20 cellular contexts compared by ENCODE assay signal in genomic region chr15:82875411-82876003, GRCh38.
DNase-seq lines count a peak whose midpoint lies in the region; ATAC-seq and TF ChIP-seq lines count a peak whose summit lies in the region.
"Had no signal": no experiment of that assay in that cellular context is flagged by ENCODE, and none has a peak within 500 bp of the region (broad histone marks: within the 10 kb centered on the region; RNA-seq: fewer than 3 reads in every experiment).

No MANE protein-coding gene starts in this region.

- H2BK120ac ChIP-seq in neuronal stem cell (ENCODE audit: low read depth, low read length), result no peak overlapping the region

- in situ Hi-C loops in ACHN (cut with HindIII; ENCODE audit: low pct_ligation_motif_present, low pct_unique_long_range_greater_than_20kb, low sequenced_read_pairs), result no loop called here

- H3K14ac ChIP-seq in neuronal stem cell (ENCODE audit: low read length), result no peak overlapping the region

- H3K27me3 Mint-ChIP-seq in HFFc6 (ENCODE audit: insufficient read depth), result peaks cover 21% of the 10 kb centered on the region
- H3K27me3 Mint-ChIP-seq in activated naive CD4-positive, alpha-beta T cell treated with anti-CD3 and anti-CD28 coated beads for 36 hours (ENCODE audit: low read depth), result no peaks in the 10 kb centered on the region
- H3K27me3 Mint-ChIP-seq: activated CD4-positive, alpha-beta memory T cell treated with anti-CD3 and anti-CD28 coated beads for 36 hours; activated naive CD8-positive, alpha-beta T cell treated with anti-CD3 and anti-CD28 coated beads, Interleukin-2, amount 50 U/mL, for 24 hours; stimulated activated naive CD8-positive, alpha-beta T cell treated with anti-CD3 and anti-CD28 coated beads, Interleukin-15, Interleukin-2, amounts not matched to agents 100 ng/mL and 50 ng/mL, for 24 hours had no signal

- H2AFZ ChIP-seq in neuronal stem cell (ENCODE audit: low read length), result no peak overlapping the region

- no peak overlapping the region for H2AK5ac ChIP-seq in neuronal stem cell (ENCODE audit: low read depth, low read length)

- H3K4me3 Mint-ChIP-seq in HFFc6, result peak overlapping the region; percentile 31; the same call in 1 of the 2 replicates
- no peak overlapping the region for H3K4me3 Mint-ChIP-seq in activated naive CD4-positive, alpha-beta T cell treated with anti-CD3 and anti-CD28 coated beads for 36 hours
- H3K4me3 Mint-ChIP-seq: activated CD4-positive, alpha-beta memory T cell treated with anti-CD3 and anti-CD28 coated beads for 36 hours; activated naive CD8-positive, alpha-beta T cell treated with anti-CD3 and anti-CD28 coated beads, Interleukin-2, amount 50 U/mL, for 24 hours; activated T-cell treated with anti-CD3 and anti-CD28 coated beads, Interleukin-2, amount 50 U/mL, for 4 hours; stimulated activated naive CD8-positive, alpha-beta T cell treated with anti-CD3 and anti-CD28 coated beads, Interleukin-15, Interleukin-2, amounts not matched to agents 100 ng/mL and 50 ng/mL, for 24 hours had no signal

- H3K4me1 ChIP-seq in adipocyte (ENCODE audit: control insufficient read depth, insufficient read depth, low read length) (peaks cover 12% of the 10 kb centered on the region), neuronal stem cell (ENCODE audit: control insufficient read depth in 2 of 2, insufficient read depth in 1 of 2, low read depth in 1 of 2, low read length in 2 of 2) (no peaks in the 10 kb centered on the region)

- no peak overlapping the region for H3K18ac ChIP-seq in neuronal stem cell (ENCODE audit: low read length)

- intact Hi-C loops in activated naive CD4-positive, alpha-beta T cell treated with anti-CD3 and anti-CD28 coated beads for 36 hours (cut with micrococcal nuclease), result no loop called here

- no peaks in the 10 kb centered on the region for H3K36me3 Mint-ChIP-seq in HFFc6 (ENCODE audit: low read depth)
- H3K36me3 Mint-ChIP-seq in activated naive CD4-positive, alpha-beta T cell treated with anti-CD3 and anti-CD28 coated beads for 36 hours (ENCODE audit: low read depth), result no peaks in the 10 kb centered on the region
- H3K36me3 Mint-ChIP-seq: activated CD4-positive, alpha-beta memory T cell treated with anti-CD3 and anti-CD28 coated beads for 36 hours had no signal

- H3K9me3 ChIP-seq in adipocyte (ENCODE audit: control insufficient read depth, low read length) (no peaks in the 10 kb centered on the region), neuronal stem cell (replicated peaks in 1 of 2; ENCODE audit: control insufficient read depth in 2 of 2, insufficient read depth in 1 of 2, low read depth in 1 of 2, low read length in 2 of 2) (no peaks in the 10 kb centered on the region)
- H3K9me3 ChIP-seq: pancreas had no signal

- no peaks in the 10 kb centered on the region for H3K36me3 ChIP-seq in adipocyte (ENCODE audit: control insufficient read depth, insufficient read depth, low read length, severe bottlenecking)
- H3K36me3 ChIP-seq in neuronal stem cell (replicated peaks in 1 of 2; ENCODE audit: control insufficient read depth in 2 of 2, insufficient read depth in 2 of 2, low read length in 2 of 2), result peaks cover 0 to 14% of the 10 kb centered on the region in 2 donors

- H2BK5ac ChIP-seq in neuronal stem cell (ENCODE audit: low read length), result no peak overlapping the region

- no peak overlapping the region for H2BK15ac ChIP-seq in neuronal stem cell (ENCODE audit: low read length)

- no peak overlapping the region for H3K23ac ChIP-seq in neuronal stem cell (ENCODE audit: low read depth, low read length, poor library complexity)

- CTCF ChIA-PET in activated naive CD4-positive, alpha-beta T cell treated with anti-CD3 and anti-CD28 coated beads for 36 hours (lab: Charles Lee), result no interaction called here

- H4K8ac ChIP-seq in neuronal stem cell (ENCODE audit: low read depth, low read length), result no peak overlapping the region

- no CpG with 5 or more reads among the region's 7 CpGs for WGBS in neuronal stem cell (ENCODE audit: extremely low coverage in 2 of 2, insufficient read length in 2 of 2, insufficient replicate concordance in 1 of 2), 2 donors

- H4K91ac ChIP-seq in neuronal stem cell (ENCODE audit: low read depth, low read length, poor library complexity), result no peak overlapping the region

- DNase-seq in ACHN (peak; percentile 11), HFFc6 (peak; percentile 67), adipocyte (ENCODE audit: low read depth) (peak; percentile 19), glomerular visceral epithelial cell (ENCODE audit: extremely low spot score) (peak; percentile 26), medulla oblongata (ENCODE audit: extremely low spot score) (no peak), neuronal stem cell (ENCODE audit: low spot score) (no peak)
- DNase-seq in activated naive CD4-positive, alpha-beta T cell treated with anti-CD3 and anti-CD28 coated beads for 36 hours, result no peak
- DNase-seq: activated CD4-positive, alpha-beta memory T cell treated with anti-CD3 and anti-CD28 coated beads for 36 hours; activated naive CD8-positive, alpha-beta T cell treated with anti-CD3 and anti-CD28 coated beads, Interleukin-2, amount 50 U/mL, for 24 hours; activated T-cell treated with anti-CD3 and anti-CD28 coated beads, Interleukin-2, amount 50 U/mL, for 4 hours; COR-L47; Karpas-422; NCI-H1436 treated with DMSO at 0.1 percent for 48 hours; NCI-H345; T1000 had no signal

- H3K4me1 Mint-ChIP-seq in HFFc6 (ENCODE audit: low read depth), result peaks cover 18% of the 10 kb centered on the region
- H3K4me1 Mint-ChIP-seq in activated naive CD4-positive, alpha-beta T cell treated with anti-CD3 and anti-CD28 coated beads for 36 hours (ENCODE audit: low read depth), result no peaks in the 10 kb centered on the region
- H3K4me1 Mint-ChIP-seq: activated naive CD8-positive, alpha-beta T cell treated with anti-CD3 and anti-CD28 coated beads, Interleukin-2, amount 50 U/mL, for 24 hours had no signal

- TF ChIP-seq CTCF in HFFc6 (IDR thresholded peaks at IDR 0.05), result no peak

- no peak overlapping the region for H3K27ac ChIP-seq in neuronal stem cell (replicated peaks; ENCODE audit: low read length)
- H3K27ac ChIP-seq: pancreas had no signal

- no peak overlapping the region for H3K9ac ChIP-seq in adipocyte (ENCODE audit: low read length)
- no peak overlapping the region for H3K9ac ChIP-seq in neuronal stem cell (ENCODE audit: low read depth, low read length, poor library complexity)

- no peak overlapping the region for H3K4ac ChIP-seq in neuronal stem cell (ENCODE audit: low read length)

- H3K79me1 ChIP-seq in neuronal stem cell (ENCODE audit: low read depth, low read length), result no peaks in the 10 kb centered on the region

- H3K9me3 Mint-ChIP-seq in HFFc6, result no peaks in the 10 kb centered on the region; the same call in 1 of the 2 replicates
- no peaks in the 10 kb centered on the region for H3K9me3 Mint-ChIP-seq in activated naive CD4-positive, alpha-beta T cell treated with anti-CD3 and anti-CD28 coated beads for 36 hours
- H3K9me3 Mint-ChIP-seq: activated CD4-positive, alpha-beta memory T cell treated with anti-CD3 and anti-CD28 coated beads for 36 hours; activated naive CD8-positive, alpha-beta T cell treated with anti-CD3 and anti-CD28 coated beads, Interleukin-2, amount 50 U/mL, for 24 hours; activated T-cell treated with anti-CD3 and anti-CD28 coated beads, Interleukin-2, amount 50 U/mL, for 4 hours; stimulated activated naive CD8-positive, alpha-beta T cell treated with anti-CD3 and anti-CD28 coated beads, Interleukin-15, Interleukin-2, amounts not matched to agents 100 ng/mL and 50 ng/mL, for 24 hours had no signal

- ATAC-seq in GM18502 (IDR thresholded peaks at IDR 0.05; ENCODE audit: poor library complexity, unreplicated experiment), result no peak
- ATAC-seq: activated naive CD8-positive, alpha-beta T cell treated with anti-CD3 and anti-CD28 coated beads, Interleukin-2, amount 50 U/mL, for 24 hours; activated T-cell treated with anti-CD3 and anti-CD28 coated beads, Interleukin-2, amount 50 U/mL, for 4 hours; esophagus mucosa; left lobe of liver had no signal

- H2BK12ac ChIP-seq in neuronal stem cell (ENCODE audit: low read length), result no peak overlapping the region

- no peak overlapping the region for H3K4me2 ChIP-seq in neuronal stem cell (ENCODE audit: insufficient read depth, low read length, poor library complexity, severe bottlenecking)

- H3K4me3 ChIP-seq in adipocyte (ENCODE audit: low read length), result no peak overlapping the region
- no peak overlapping the region for H3K4me3 ChIP-seq in neuronal stem cell (ENCODE audit: low read length in 2 of 2)
- H3K4me3 ChIP-seq: pancreas had no signal

- H3K27ac Mint-ChIP-seq in HFFc6, result peak overlapping the region; percentile 67
- H3K27ac Mint-ChIP-seq in activated naive CD4-positive, alpha-beta T cell treated with anti-CD3 and anti-CD28 coated beads for 36 hours, result no peak overlapping the region
- H3K27ac Mint-ChIP-seq: activated CD4-positive, alpha-beta memory T cell treated with anti-CD3 and anti-CD28 coated beads for 36 hours; activated naive CD8-positive, alpha-beta T cell treated with anti-CD3 and anti-CD28 coated beads, Interleukin-2, amount 50 U/mL, for 24 hours; stimulated activated naive CD8-positive, alpha-beta T cell treated with anti-CD3 and anti-CD28 coated beads, Interleukin-15, Interleukin-2, amounts not matched to agents 100 ng/mL and 50 ng/mL, for 24 hours had no signal

- H3K27me3 ChIP-seq in adipocyte (replicated peaks; ENCODE audit: control insufficient read depth, insufficient read depth, low read length) (no peaks in the 10 kb centered on the region), neuronal stem cell (ENCODE audit: control insufficient read depth in 3 of 3, insufficient read depth in 3 of 3, low read depth in 1 of 3, low read length in 3 of 3) (no peaks in the 10 kb centered on the region)
- H3K27me3 ChIP-seq: pancreas had no signal

Comparison
In these comparisons a context has a peak if more than half of its experiments do, and no peak if none do; other contexts are left out.
1. DNase-seq: peak in ACHN (single experiment), HFFc6 (single experiment), adipocyte (single experiment) and glomerular visceral epithelial cell (single experiment); none in medulla oblongata (single experiment), neuronal stem cell (single experiment) and activated naive CD4-positive, alpha-beta T cell treated with anti-CD3 and anti-CD28 coated beads for 36 hours (single experiment).